In genomic region chr16:4426021-4426684, GRCh38 we compare ENCODE assay signal across 1 cellular context.
A peak's percentile ranks its signal among the peaks of the same experiment; 100 is the strongest.
TF ChIP-seq lines count a peak whose summit lies in the region.

No MANE protein-coding gene starts in this region.

TF ChIP-seq in A549, 52 proteins besides CTCF, POLR2A, EP300 and RAD21 (continued from another document):
- TF ChIP-seq REST (IDR thresholded peaks at IDR 0.05): peak; percentile 34; the same call in 1 of the 2 replicates
- peak; percentile 7 for TF ChIP-seq MAX (IDR thresholded peaks at IDR 0.05)
